In genomic region chr2:54556659-54557121, GRCh38 we compare ENCODE assay signal across 1 cellular context.
TF ChIP-seq lines count a peak whose summit lies in the region.

No MANE protein-coding gene starts in this region.

TF ChIP-seq in WTC11, 78 proteins besides CTCF, POLR2A, EP300 and RAD21 (continued from another document):
- TF ChIP-seq PRDM15 (CRISPR knock-in tag; IDR thresholded peaks at IDR 0.05) (no peak), CBFB (CRISPR knock-in tag; IDR thresholded peaks at IDR 0.05; ENCODE audit: low read depth) (no peak)
